In the genomic region with DNA sequence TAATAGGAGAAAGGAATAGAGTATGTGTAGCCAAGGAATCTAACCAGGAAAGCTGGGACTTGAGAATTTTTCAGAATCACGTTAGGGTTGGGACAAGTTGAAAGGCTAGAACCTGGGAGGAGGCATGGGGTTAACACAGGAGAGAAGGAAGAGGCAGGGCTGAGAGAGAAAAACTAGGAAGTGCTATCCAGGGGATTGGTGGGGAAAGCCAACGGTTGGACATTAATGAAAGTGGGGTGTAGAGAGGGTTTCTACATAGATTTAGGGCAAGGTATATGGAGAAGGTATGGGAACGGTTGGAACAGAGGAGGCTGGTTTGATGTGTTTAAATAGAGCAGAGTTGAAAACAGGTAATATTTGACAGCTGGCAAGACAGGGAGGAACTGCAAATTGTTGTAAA, we compare ENCODE assay signal across 10 cellular contexts. TPM values are rescaled to one million over a fixed set of nuclear protein-coding genes. Genes with fewer than 3 reads are reported as not detected.
DNase-seq lines count a peak whose midpoint lies in the region; ATAC-seq and TF ChIP-seq lines count a peak whose summit lies in the region.
"Had no signal": no experiment of that assay in that cellular context is flagged by ENCODE, and none has a peak within 500 bp of the region (broad histone marks: within the 10 kb centered on the region; RNA-seq: fewer than 3 reads in every experiment).

No MANE protein-coding gene starts in this region.

- peak overlapping the region; percentile 91 for H3K4me3 Mint-ChIP-seq in activated naive CD8-positive, alpha-beta T cell treated with anti-CD3 and anti-CD28 coated beads, Interleukin-2, amount 10 ng/mL, durations not matched to agents 7 days and 5 days
- peak overlapping the region; percentile 94 for H3K4me3 Mint-ChIP-seq in type B pancreatic cell

- TF ChIP-seq CTCF in heart left ventricle (IDR thresholded peaks at IDR 0.05) = no peak
- TF ChIP-seq CTCF in right atrium auricular region (IDR thresholded peaks at IDR 0.05) = no peak
- TF ChIP-seq CTCF in lower lobe of right lung (IDR thresholded peaks at IDR 0.05) = no peak
- TF ChIP-seq CTCF in type B pancreatic cell (conservative IDR thresholded peaks at IDR 0.05) = no peak

- H3K4me3 ChIP-seq in heart left ventricle (peak overlapping the region in 10 of 12 donors; percentile 65 to 99 (median 90)), right atrium auricular region (peak overlapping the region in 1 of 2 donors; percentile 75), lower lobe of right lung (peak overlapping the region; percentile 92)

- POLR2A ChIA-PET in activated naive CD8-positive, alpha-beta T cell treated with anti-CD3 and anti-CD28 coated beads, Interleukin-2, amount 10 ng/mL, durations not matched to agents 7 days and 5 days (lab: Charles Lee) = no interaction called here

- intact Hi-C loops in heart left ventricle (cut with DNase I) (loop anchor here in 3 of 10 donors (2.0 to 10.0 kb wide), 3 partner anchors 14 to 60 kb away; a partner anchor contains a TSS), lower lobe of right lung (cut with DNase I) (no loop called here)

- no peak for DNase-seq in heart left ventricle
- no peak for DNase-seq in right atrium auricular region (ENCODE audit: low spot score)
- DNase-seq in activated naive CD8-positive, alpha-beta T cell treated with anti-CD3 and anti-CD28 coated beads, Interleukin-2, amount 10 ng/mL, durations not matched to agents 7 days and 5 days = no peak
- no peak for DNase-seq in lower lobe of right lung
- no peak for DNase-seq in type B pancreatic cell (ENCODE audit: extremely low spot score, unreplicated experiment)
- no peak for DNase-seq in left lobe of liver (ENCODE audit: low spot score)
- DNase-seq in SK-N-DZ (ENCODE audit: low spot score) = no peak
- DNase-seq: stimulated activated CD4-positive, alpha-beta T cell treated with anti-CD3 and anti-CD28 coated beads, Interleukin-15, amount 100 ng/mL, for 24 hours had no signal

- 13 to 20% (median 17%) methylated on average over 3 of the region's 3 CpGs for WGBS in heart left ventricle, 4 donors

- H3K36me3 Mint-ChIP-seq in activated naive CD8-positive, alpha-beta T cell treated with anti-CD3 and anti-CD28 coated beads, Interleukin-2, amount 10 ng/mL, durations not matched to agents 7 days and 5 days = peaks cover 50% of the 10 kb centered on the region
- peaks cover 63% of the 10 kb centered on the region for H3K36me3 Mint-ChIP-seq in type B pancreatic cell

- no peaks in the 10 kb centered on the region for H3K27me3 ChIP-seq in heart left ventricle
- no peaks in the 10 kb centered on the region for H3K27me3 ChIP-seq in right atrium auricular region
- H3K27me3 ChIP-seq in lower lobe of right lung (ENCODE audit: low read depth) = no peaks in the 10 kb centered on the region

- peaks cover 11 to 54% (median 47%) of the 10 kb centered on the region in 12 donors for H3K4me1 ChIP-seq in heart left ventricle
- H3K4me1 ChIP-seq in right atrium auricular region = peaks cover 0 to 52% of the 10 kb centered on the region in 2 donors
- H3K4me1 ChIP-seq in lower lobe of right lung = peaks cover 38% of the 10 kb centered on the region

- peak overlapping the region; percentile 34 for H3K27ac Mint-ChIP-seq in activated naive CD8-positive, alpha-beta T cell treated with anti-CD3 and anti-CD28 coated beads, Interleukin-2, amount 10 ng/mL, durations not matched to agents 7 days and 5 days
- H3K27ac Mint-ChIP-seq in type B pancreatic cell = peak overlapping the region; percentile 84

- H3K36me3 ChIP-seq in heart left ventricle (peaks cover 2 to 45% (median 39%) of the 10 kb centered on the region in 9 donors), right atrium auricular region (peaks cover 35% of the 10 kb centered on the region), lower lobe of right lung (peaks cover 39% of the 10 kb centered on the region)

- no peak for TF ChIP-seq POLR2A in heart left ventricle (IDR thresholded peaks at IDR 0.05)

- H3K4me1 Mint-ChIP-seq in activated naive CD8-positive, alpha-beta T cell treated with anti-CD3 and anti-CD28 coated beads, Interleukin-2, amount 10 ng/mL, durations not matched to agents 7 days and 5 days = peaks cover 53% of the 10 kb centered on the region
- H3K4me1 Mint-ChIP-seq in type B pancreatic cell (ENCODE audit: unreplicated experiment) = peaks cover 38% of the 10 kb centered on the region

- H3K27me3 Mint-ChIP-seq in activated naive CD8-positive, alpha-beta T cell treated with anti-CD3 and anti-CD28 coated beads, Interleukin-2, amount 10 ng/mL, durations not matched to agents 7 days and 5 days = no peaks in the 10 kb centered on the region
- H3K27me3 Mint-ChIP-seq in type B pancreatic cell = no peaks in the 10 kb centered on the region

- no peak for ATAC-seq in heart left ventricle
- ATAC-seq in activated naive CD8-positive, alpha-beta T cell treated with anti-CD3 and anti-CD28 coated beads, Interleukin-2, amount 10 ng/mL, durations not matched to agents 7 days and 5 days (ENCODE audit: low read depth) = no peak
- ATAC-seq in lower lobe of right lung = no peak
- ATAC-seq in HG02623 (IDR thresholded peaks at IDR 0.05; ENCODE audit: unreplicated experiment) = no peak
- ATAC-seq in left lobe of liver = no peak

- H3K27ac ChIP-seq in heart left ventricle (peak overlapping the region in 1 of 12 donors; percentile 11), right atrium auricular region (no peak overlapping the region), lower lobe of right lung (no peak overlapping the region)

- no peaks in the 10 kb centered on the region for H3K9me3 Mint-ChIP-seq in activated naive CD8-positive, alpha-beta T cell treated with anti-CD3 and anti-CD28 coated beads, Interleukin-2, amount 10 ng/mL, durations not matched to agents 7 days and 5 days
- H3K9me3 Mint-ChIP-seq in type B pancreatic cell = no peaks in the 10 kb centered on the region

- no peaks in the 10 kb centered on the region for H3K9me3 ChIP-seq in heart left ventricle
- H3K9me3 ChIP-seq in right atrium auricular region = no peaks in the 10 kb centered on the region
- no peaks in the 10 kb centered on the region for H3K9me3 ChIP-seq in lower lobe of right lung

RNA-seq across cellular contexts. Expression of a gene that starts 2.7 kb away (rescaled TPM):
- total RNA-seq in heart left ventricle (100 to 1,000 TPM; 112 to 315 (median 233) TPM), right atrium auricular region (100 to 1,000 TPM; 118 to 174 TPM), lower lobe of right lung (659 TPM), type B pancreatic cell (ENCODE audit: low replicate concordance) (620 and 749 TPM in 2 replicates), left lobe of liver (378 TPM)
- polyA plus RNA-seq in heart left ventricle = 100 to 1,000 TPM; 196 to 540 TPM
- 100 to 1,000 TPM; 740 to 773 TPM for total RNA-seq in activated naive CD8-positive, alpha-beta T cell treated with anti-CD3 and anti-CD28 coated beads, Interleukin-2, amount 10 ng/mL, durations not matched to agents 7 days and 5 days
- polyA plus RNA-seq in SK-N-DZ (2014; cell fraction: cytosol; rRNA removed) = 30.2 and 43.2 TPM in 2 replicates
- 483 and 895 TPM in 2 replicates for polyA plus RNA-seq in SK-N-DZ (2014; cell fraction: nucleus; rRNA removed)

RNA-seq across cellular contexts. Expression of a gene that starts 21.9 kb away (rescaled TPM):
- total RNA-seq in heart left ventricle (1,000 to 10,000 TPM in 1 of 9 donors, 100 to 1,000 TPM in 8; 213 to 1,067 (median 294) TPM), right atrium auricular region (100 to 1,000 TPM; 408 to 856 TPM), lower lobe of right lung (196 TPM), type B pancreatic cell (ENCODE audit: low replicate concordance) (237 and 243 TPM in 2 replicates), left lobe of liver (117 TPM)
- 100 to 1,000 TPM; 462 to 926 TPM for polyA plus RNA-seq in heart left ventricle
- 100 to 1,000 TPM; 205 to 210 TPM for total RNA-seq in activated naive CD8-positive, alpha-beta T cell treated with anti-CD3 and anti-CD28 coated beads, Interleukin-2, amount 10 ng/mL, durations not matched to agents 7 days and 5 days
- 449 and 479 TPM in 2 replicates for polyA plus RNA-seq in SK-N-DZ (2014; cell fraction: cytosol; rRNA removed)
- 255 and 331 TPM in 2 replicates for polyA plus RNA-seq in SK-N-DZ (2014; cell fraction: nucleus; rRNA removed)

RNA-seq across cellular contexts. Expression of a gene that starts 32.2 kb away (rescaled TPM):
- total RNA-seq in heart left ventricle = not detected
- not detected for polyA plus RNA-seq in heart left ventricle
- total RNA-seq in right atrium auricular region = not detected
- under 1 TPM; 0.17 to 0.36 TPM for total RNA-seq in activated naive CD8-positive, alpha-beta T cell treated with anti-CD3 and anti-CD28 coated beads, Interleukin-2, amount 10 ng/mL, durations not matched to agents 7 days and 5 days
- total RNA-seq in lower lobe of right lung = not detected
- 0.39 and 2.4 TPM in 2 replicates for total RNA-seq in type B pancreatic cell (ENCODE audit: low replicate concordance)
- total RNA-seq in left lobe of liver = not detected
- 0.09 and 0.15 TPM in 2 replicates for polyA plus RNA-seq in SK-N-DZ (2014; cell fraction: cytosol; rRNA removed)
- 0.21 TPM in 1 of 2 replicates, not detected in the other for polyA plus RNA-seq in SK-N-DZ (2014; cell fraction: nucleus; rRNA removed)
- total RNA-seq: T-helper 1 cell treated with Interleukin-12 subunit alpha and Interleukin-12 subunit beta and Interleukin-4 antibody, amounts not matched to agents 30 ng/mL and 1 ng/mL, for 36 hours had no signal

RNA-seq across cellular contexts. Expression of a gene that starts 35.1 kb away (rescaled TPM):
- total RNA-seq in heart left ventricle (1 to 10 TPM in 1 of 9 donors, under 1 TPM in 5, not detected in 3; 0.19 to 1.3 (median 0.53) TPM), right atrium auricular region (under 1 TPM in 1 of 2 donors, not detected in 1; 0.51 TPM), lower lobe of right lung (1.3 TPM), type B pancreatic cell (ENCODE audit: low replicate concordance) (19.0 and 24.6 TPM in 2 replicates), left lobe of liver (0.45 TPM)
- polyA plus RNA-seq in heart left ventricle = under 1 TPM; 0.25 to 0.38 TPM
- 1 to 10 TPM; 1.9 to 2.2 TPM for total RNA-seq in activated naive CD8-positive, alpha-beta T cell treated with anti-CD3 and anti-CD28 coated beads, Interleukin-2, amount 10 ng/mL, durations not matched to agents 7 days and 5 days
- polyA plus RNA-seq in SK-N-DZ (2014; cell fraction: cytosol; rRNA removed) = 2.8 and 3.2 TPM in 2 replicates
- 1.5 TPM in 2 replicates for polyA plus RNA-seq in SK-N-DZ (2014; cell fraction: nucleus; rRNA removed)

RNA-seq across cellular contexts. Expression of a gene that starts 43.1 kb away (rescaled TPM):
- total RNA-seq in heart left ventricle = not detected
- polyA plus RNA-seq in heart left ventricle = not detected
- not detected for total RNA-seq in right atrium auricular region
- not detected for total RNA-seq in activated naive CD8-positive, alpha-beta T cell treated with anti-CD3 and anti-CD28 coated beads, Interleukin-2, amount 10 ng/mL, durations not matched to agents 7 days and 5 days
- not detected for total RNA-seq in lower lobe of right lung
- not detected in 2 replicates for total RNA-seq in type B pancreatic cell (ENCODE audit: low replicate concordance)
- total RNA-seq in left lobe of liver = not detected
- polyA plus RNA-seq in SK-N-DZ (2014; cell fraction: cytosol; rRNA removed) = not detected in 2 replicates
- polyA plus RNA-seq in SK-N-DZ (2014; cell fraction: nucleus; rRNA removed) = not detected in 2 replicates
- total RNA-seq: T-helper 1 cell treated with Interleukin-12 subunit alpha and Interleukin-12 subunit beta and Interleukin-4 antibody, amounts not matched to agents 30 ng/mL and 1 ng/mL, for 36 hours had no signal
